Comparison of ENCODE assay signal across 1 cellular context in the genomic region with DNA sequence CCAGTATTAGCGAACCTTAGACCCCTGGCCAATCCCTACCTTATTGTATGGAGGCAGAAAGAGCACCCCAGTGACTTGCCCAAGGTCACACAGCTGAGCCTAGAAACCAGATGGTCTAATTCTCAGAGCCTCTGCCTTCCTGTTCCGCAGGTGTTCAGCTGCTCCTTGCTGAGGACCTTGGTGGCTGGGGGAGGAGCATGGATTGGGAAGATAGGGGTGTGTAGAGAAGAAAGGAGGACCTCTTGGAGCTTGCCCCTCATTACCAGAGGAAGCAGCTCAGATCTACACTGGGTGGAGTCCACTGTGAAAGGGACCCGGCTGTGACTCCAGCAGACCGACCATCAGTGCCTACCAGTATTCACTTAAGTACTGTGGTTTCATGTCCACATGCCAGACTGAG.
TF ChIP-seq lines count a peak whose summit lies in the region.

No MANE protein-coding gene starts in this region.

TF ChIP-seq in HepG2, 621 proteins besides CTCF, POLR2A, EP300 and RAD21 (continued from another document):
- TF ChIP-seq POLR2G (IDR thresholded peaks at IDR 0.05; ENCODE audit: low read depth, low read length): 0 out of 2 replicates have a peak, but pooled peaks have one; percentile 5
- TF ChIP-seq ZNF263 (CRISPR knock-in tag; IDR thresholded peaks at IDR 0.05): 0 out of 2 replicates have a peak, but pooled peaks have one; percentile 19
